Comparison of ENCODE assay signal across 8 cellular contexts in the genomic region with DNA sequence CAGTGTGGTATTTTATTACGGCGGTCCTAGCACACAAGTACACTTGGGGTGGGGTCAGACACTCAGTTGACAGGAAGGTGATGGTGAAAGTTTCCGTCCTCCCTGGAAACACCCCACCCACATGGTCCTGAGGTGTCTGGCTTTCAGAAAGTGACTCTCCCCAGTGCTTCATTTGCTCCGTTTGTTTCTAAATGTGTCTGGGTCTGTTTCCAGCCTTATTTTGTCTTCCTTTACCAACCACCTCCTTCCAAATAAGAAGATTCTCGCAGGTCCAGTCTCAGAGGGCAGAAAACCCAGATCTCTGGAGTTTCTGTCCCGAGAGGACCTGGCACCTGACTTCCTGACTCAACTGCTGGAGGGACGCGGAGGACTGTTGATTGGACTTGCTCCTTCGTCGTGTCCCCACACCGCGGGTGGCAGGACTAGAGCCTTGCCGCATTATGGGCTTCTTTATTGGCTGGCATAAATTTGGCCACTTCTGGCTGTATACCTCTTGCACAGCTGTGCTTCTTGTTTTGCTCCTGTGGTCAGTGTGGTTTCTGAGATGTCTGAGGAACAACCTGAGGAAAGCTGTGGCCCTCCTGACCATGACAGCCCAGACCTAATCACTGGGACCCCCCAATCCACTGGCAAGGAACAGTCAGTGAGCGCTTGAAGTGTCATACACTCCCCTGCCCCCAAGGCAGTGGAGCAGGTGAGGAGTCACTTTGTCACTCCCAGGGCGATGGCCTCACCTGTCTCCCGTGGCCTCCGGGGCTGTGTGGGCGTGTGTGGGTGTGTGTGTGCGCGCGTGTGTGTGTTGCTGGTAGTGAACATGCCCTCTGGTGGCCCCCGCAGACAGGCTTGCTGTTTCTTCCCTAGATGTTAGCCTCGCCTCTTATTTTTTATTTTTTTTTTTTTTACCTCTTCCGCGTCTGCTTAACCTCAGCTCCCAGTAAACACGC. TPM values are rescaled to one million over a fixed set of nuclear protein-coding genes. Genes with fewer than 3 reads are reported as not detected.
DNase-seq lines count a peak whose midpoint lies in the region; ATAC-seq, FAIRE-seq and TF ChIP-seq lines count a peak whose summit lies in the region.

No MANE protein-coding gene starts in this region.

- no peaks in the 10 kb centered on the region for H3K4me1 ChIP-seq in mucosa of descending colon (ENCODE audit: low read depth)
- H3K4me1 ChIP-seq in adrenal gland (replicated peaks in 1 of 2), result no peaks in the 10 kb centered on the region

- TF ChIP-seq POLR2A in GM12891 (IDR thresholded peaks at IDR 0.05; ENCODE audit: low read depth, low read length) (peak; percentile 41; the same call in 1 of the 2 replicates), adrenal gland (IDR thresholded peaks at IDR 0.05) (no peak)

- no peaks in the 10 kb centered on the region for H3K27me3 Mint-ChIP-seq in activated CD8-positive, alpha-beta T cell treated with anti-CD3 and anti-CD28 coated beads, Interleukin-2, amount 10 ng/mL, durations not matched to agents 7 days and 5 days (ENCODE audit: low read depth)
- H3K27me3 Mint-ChIP-seq in progenitor cell of endocrine pancreas, result no peaks in the 10 kb centered on the region

- WGBS in adrenal gland, 4 donors, result 77 to 85% (median 82%) methylated on average over 24 to 26 of the region's 26 CpGs

- intact Hi-C loops in mucosa of descending colon (cut with DNase I, micrococcal nuclease), result no loop called here
- intact Hi-C loops in adrenal gland (cut with DNase I), result no loop called here

- H3K27me3 ChIP-seq in adrenal gland, result no peaks in the 10 kb centered on the region

- H3K9me3 ChIP-seq in mucosa of descending colon, result no peaks in the 10 kb centered on the region
- H3K9me3 ChIP-seq in adrenal gland (replicated peaks in 1 of 3), result no peaks in the 10 kb centered on the region

- ATAC-seq in HG03025 (IDR thresholded peaks at IDR 0.05; ENCODE audit: low FRiP score, unreplicated experiment) (peak; percentile 38), mucosa of descending colon (peak; percentile 75)
- peak; percentile 58 for ATAC-seq in activated CD8-positive, alpha-beta T cell treated with anti-CD3 and anti-CD28 coated beads, Interleukin-2, amount 10 ng/mL, durations not matched to agents 7 days and 5 days

- POLR2A ChIA-PET in activated CD8-positive, alpha-beta T cell treated with anti-CD3 and anti-CD28 coated beads, Interleukin-2, amount 10 ng/mL, durations not matched to agents 7 days and 5 days (lab: Charles Lee), result interaction anchor here (0.7 to 3.8 kb wide), 3 partner anchors 10 to 273 kb away, joined by 3 to 54 read pairs (median 3); a partner anchor contains a TSS

- H3K4me3 ChIP-seq in mucosa of descending colon (no peak overlapping the region), adrenal gland (no peak overlapping the region)

- no peak for TF ChIP-seq CTCF in mucosa of descending colon (IDR thresholded peaks at IDR 0.05)
- TF ChIP-seq CTCF in adrenal gland (IDR thresholded peaks at IDR 0.05), result no peak
- no peak for TF ChIP-seq CTCF in progenitor cell of endocrine pancreas (IDR thresholded peaks at IDR 0.05; ENCODE audit: unreplicated experiment)

- CTCF ChIA-PET in activated CD8-positive, alpha-beta T cell treated with anti-CD3 and anti-CD28 coated beads, Interleukin-2, amount 10 ng/mL, durations not matched to agents 7 days and 5 days (lab: Charles Lee), result interaction anchor here (0.6 to 3.0 kb wide), 5 partner anchors 15 to 45 kb away, joined by 3 to 11 read pairs (median 4); no protein-coding TSS in a partner anchor

- peaks cover 6% of the 10 kb centered on the region for H3K36me3 Mint-ChIP-seq in activated CD8-positive, alpha-beta T cell treated with anti-CD3 and anti-CD28 coated beads, Interleukin-2, amount 10 ng/mL, durations not matched to agents 7 days and 5 days (ENCODE audit: low read depth)
- no peaks in the 10 kb centered on the region for H3K36me3 Mint-ChIP-seq in progenitor cell of endocrine pancreas (ENCODE audit: insufficient read depth)

- peaks cover 46% of the 10 kb centered on the region for H3K4me1 Mint-ChIP-seq in activated CD8-positive, alpha-beta T cell treated with anti-CD3 and anti-CD28 coated beads, Interleukin-2, amount 10 ng/mL, durations not matched to agents 7 days and 5 days (ENCODE audit: low read depth)
- no peaks in the 10 kb centered on the region for H3K4me1 Mint-ChIP-seq in progenitor cell of endocrine pancreas (ENCODE audit: low read depth)

- no peak overlapping the region for H3K27ac ChIP-seq in adrenal gland

- peak overlapping the region; percentile 48 for H3K4me3 Mint-ChIP-seq in activated CD8-positive, alpha-beta T cell treated with anti-CD3 and anti-CD28 coated beads, Interleukin-2, amount 10 ng/mL, durations not matched to agents 7 days and 5 days
- no peak overlapping the region for H3K4me3 Mint-ChIP-seq in progenitor cell of endocrine pancreas (ENCODE audit: low read depth)

- H3K36me3 ChIP-seq in mucosa of descending colon (ENCODE audit: low read depth) (no peaks in the 10 kb centered on the region), adrenal gland (replicated peaks in 1 of 2) (no peaks in the 10 kb centered on the region)

- peak overlapping the region; percentile 80 for H3K27ac Mint-ChIP-seq in activated CD8-positive, alpha-beta T cell treated with anti-CD3 and anti-CD28 coated beads, Interleukin-2, amount 10 ng/mL, durations not matched to agents 7 days and 5 days
- no peak overlapping the region for H3K27ac Mint-ChIP-seq in progenitor cell of endocrine pancreas

- peak; percentile 94 for FAIRE-seq in GM12891 (lab: Jason Lieb, UNC)

- DNase-seq in GM12891 (ENCODE audit: insufficient read length, low spot score) (no peak), mucosa of descending colon (peak; percentile 38 to 81 (median 56)), adrenal gland (no peak), progenitor cell of endocrine pancreas (ENCODE audit: low spot score, unreplicated experiment) (no peak), 8988T (no peak), UCSD-AML1 (lab: John Stamatoyannopoulos, UW; ENCODE audit: unreplicated experiment) (no peak)
- peak; percentile 72 for DNase-seq in activated CD8-positive, alpha-beta T cell treated with anti-CD3 and anti-CD28 coated beads, Interleukin-2, amount 10 ng/mL, durations not matched to agents 7 days and 5 days

- H3K9me3 Mint-ChIP-seq in activated CD8-positive, alpha-beta T cell treated with anti-CD3 and anti-CD28 coated beads, Interleukin-2, amount 10 ng/mL, durations not matched to agents 7 days and 5 days (ENCODE audit: insufficient read depth), result no peaks in the 10 kb centered on the region
- no peaks in the 10 kb centered on the region for H3K9me3 Mint-ChIP-seq in progenitor cell of endocrine pancreas (ENCODE audit: low read depth)

TF ChIP-seq in GM12891, 5 proteins besides CTCF, POLR2A, EP300 and RAD21:
- no peak; the same call in 1 of the 2 replicates for TF ChIP-seq POLR2AphosphoS5 (IDR thresholded peaks at IDR 0.05; ENCODE audit: low read depth, low read length)
- no peak for TF ChIP-seq POU2F2 (IDR thresholded peaks at IDR 0.05; ENCODE audit: low read depth, low read length)
- TF ChIP-seq TAF1 (IDR thresholded peaks at IDR 0.05; ENCODE audit: low read depth, low read length), result no peak
- TF ChIP-seq PAX5 (IDR thresholded peaks at IDR 0.05; ENCODE audit: insufficient read depth, low read length, severe bottlenecking), result no peak
- TF ChIP-seq SPI1 (IDR thresholded peaks at IDR 0.05; ENCODE audit: low read depth, low read length), result no peak

RNA-seq across cellular contexts. Expression of a gene that starts 45.6 kb away (rescaled TPM):
- 12.0 TPM for polyA plus RNA-seq in GM12891 (2012; ENCODE audit: low read depth, missing spikeins)
- 10 to 100 TPM; 40.4 to 45.8 TPM for total RNA-seq in activated CD8-positive, alpha-beta T cell treated with anti-CD3 and anti-CD28 coated beads, Interleukin-2, amount 10 ng/mL, durations not matched to agents 7 days and 5 days
- total RNA-seq in mucosa of descending colon (10 to 100 TPM; 20.8 to 30.1 (median 27.0) TPM), adrenal gland (10 to 100 TPM; 25.7 to 38.9 (median 29.6) TPM), progenitor cell of endocrine pancreas (86.2 and 91.1 TPM in 2 replicates)
- 10 to 100 TPM in 1 of 3 donors, 1 to 10 TPM in 2; 7.0 to 33.7 (median 8.7) TPM for polyA plus RNA-seq in adrenal gland

Comparison
In these comparisons a context has a peak if more than half of its experiments do, and no peak if none do; other contexts are left out.
1. DNase-seq: peak in activated CD8-positive, alpha-beta T cell treated with anti-CD3 and anti-CD28 coated beads, Interleukin-2, amount 10 ng/mL, durations not matched to agents 7 days and 5 days (single experiment) and mucosa of descending colon (3 of 3); none in GM12891 (single experiment), adrenal gland (0 of 7), progenitor cell of endocrine pancreas (single experiment), 8988T (single experiment) and UCSD-AML1 (single experiment).
2. Peak in every context shown above with its lines, with median percentiles within 50 percentile points of each other: ATAC-seq.